Comparison of ENCODE assay signal across 8 cellular contexts in the genomic region with DNA sequence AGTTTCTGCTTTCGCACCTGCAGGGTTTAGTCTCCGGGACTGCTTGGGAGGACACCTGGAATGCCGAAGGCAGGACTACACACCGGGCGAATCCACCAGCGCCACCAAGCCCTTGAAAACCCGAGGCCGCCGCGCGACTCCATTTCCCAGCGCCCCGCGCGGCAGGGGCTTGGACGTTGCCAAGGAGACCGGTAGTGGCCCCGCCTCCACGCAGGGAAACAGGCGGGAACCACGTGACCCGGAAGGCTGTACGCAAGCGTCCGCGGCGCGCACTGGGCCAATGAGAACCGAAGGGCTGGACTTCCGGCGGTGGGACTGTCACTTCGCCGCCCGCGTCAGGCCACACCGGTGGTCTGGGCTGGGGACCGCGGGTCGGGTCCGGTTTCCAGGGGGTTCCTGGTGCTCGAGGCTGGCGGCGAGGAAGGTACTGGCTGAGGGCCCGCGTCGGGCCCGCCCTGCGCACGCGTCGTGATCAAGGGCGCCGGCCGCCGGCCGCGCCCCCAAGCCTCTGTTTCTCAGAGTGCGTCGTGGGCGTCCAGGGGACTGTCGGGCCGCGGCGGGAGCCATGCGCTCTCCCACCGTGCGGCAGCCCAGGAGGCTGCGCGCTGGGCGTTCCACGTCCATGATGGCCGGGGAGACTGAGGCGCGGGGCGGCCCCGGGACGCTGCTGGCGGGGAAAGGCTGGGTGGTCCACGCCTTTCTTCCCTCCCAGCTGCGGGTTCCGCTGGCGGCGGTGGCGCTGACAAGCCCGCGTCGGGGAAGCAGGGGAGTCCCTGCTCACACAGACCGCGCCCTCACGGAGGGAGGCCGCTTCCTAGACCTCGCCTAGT. TPM values are rescaled to one million over a fixed set of nuclear protein-coding genes. Genes with fewer than 3 reads are reported as not detected.
A peak's percentile ranks its signal among the peaks of the same experiment; 100 is the strongest.
DNase-seq lines count a peak whose midpoint lies in the region; ATAC-seq and TF ChIP-seq lines count a peak whose summit lies in the region.

A gene (plus strand): TSS at position 321 of the 830 bp plus-strand sequence. CDS start 2,106 bp downstream, outside the sequence.

- no peak for TF ChIP-seq CTCF in VCaP (conservative IDR thresholded peaks at IDR 0.05)
- no peak for TF ChIP-seq CTCF in breast epithelium (IDR thresholded peaks at IDR 0.05)
- no peak for TF ChIP-seq CTCF in smooth muscle cell (IDR thresholded peaks at IDR 0.05; ENCODE audit: borderline replicate concordance, insufficient read depth, poor library complexity, severe bottlenecking)

- in situ Hi-C loops in ACHN (cut with HindIII; ENCODE audit: low pct_ligation_motif_present, low pct_unique_long_range_greater_than_20kb, low sequenced_read_pairs), result no loop called here

- intact Hi-C loops in breast epithelium (cut with DNase I; ENCODE audit: low total_unique reads), result no loop called here

- TF ChIP-seq POLR2A in breast epithelium (IDR thresholded peaks at IDR 0.05), result no peak

- H3K4me2 ChIP-seq in smooth muscle cell, result peak within 1 kb of the TSS; percentile 93

- H2AFZ ChIP-seq in smooth muscle cell (ENCODE audit: low read depth), result peak within 1 kb of the TSS; percentile 87

- H3K4me1 ChIP-seq in breast epithelium (peaks cover 2 to 6% of the 10 kb centered on the region in 2 donors), iPS-20b (ENCODE audit: insufficient read depth, low read length) (no peaks in the 10 kb centered on the region), smooth muscle cell (ENCODE audit: low read depth) (no peaks in the 10 kb centered on the region)

- H3F3A ChIP-seq in smooth muscle cell (ENCODE audit: low read depth), result no peaks in the 10 kb centered on the region

- DNase-seq in ACHN (peak; percentile 95), NCI-H2196 treated with DMSO at 0.1 percent for 48 hours (lab: John Stamatoyannopoulos, UW; ENCODE audit: unreplicated experiment) (peak; percentile 92), breast epithelium (ENCODE audit: low spot score in 2 of 2) (peak; percentile 98 to 99), smooth muscle cell (lab: John Stamatoyannopoulos, UW; ENCODE audit: unreplicated experiment) (peak; percentile 88)

- H4K20me1 ChIP-seq in smooth muscle cell (ENCODE audit: low read depth), result peaks cover 17% of the 10 kb centered on the region

- peak within 1 kb of the TSS; percentile 51; the same call in 1 of the 2 replicates for H3K9ac ChIP-seq in iPS-20b (ENCODE audit: low read depth, low read length)
- peak within 1 kb of the TSS; percentile 88 for H3K9ac ChIP-seq in smooth muscle cell (ENCODE audit: low read depth)

- peaks cover 12% of the 10 kb centered on the region for H3K79me2 ChIP-seq in smooth muscle cell (ENCODE audit: low read depth)

- ATAC-seq in GM18870 (IDR thresholded peaks at IDR 0.05; ENCODE audit: unreplicated experiment), result peak; percentile 69
- ATAC-seq in HG03135 (IDR thresholded peaks at IDR 0.05; ENCODE audit: unreplicated experiment), result peak; percentile 84

- H3K36me3 ChIP-seq in breast epithelium (no peaks in the 10 kb centered on the region), iPS-20b (ENCODE audit: insufficient read depth, low read depth, low read length) (peaks cover 8% of the 10 kb centered on the region; the same call in 1 of the 2 replicates), smooth muscle cell (ENCODE audit: low read depth) (no peaks in the 10 kb centered on the region)

- H3K27ac ChIP-seq in VCaP, result peak within 1 kb of the TSS; percentile 78
- peak within 1 kb of the TSS; percentile 81 to 82 for H3K27ac ChIP-seq in breast epithelium
- H3K27ac ChIP-seq in iPS-20b (ENCODE audit: low read length), result no peak within 1 kb of the TSS
- H3K27ac ChIP-seq in smooth muscle cell (ENCODE audit: low read depth), result peak within 1 kb of the TSS; percentile 90

- H3K4me3 ChIP-seq in breast epithelium, result peak within 1 kb of the TSS; percentile 83 to 99 (median 99)
- peak within 1 kb of the TSS; percentile 82 for H3K4me3 ChIP-seq in iPS-20b (ENCODE audit: low read length)
- H3K4me3 ChIP-seq in smooth muscle cell, result peak within 1 kb of the TSS; percentile 87

- 1% methylated on average over 83 of the region's 92 CpGs for WGBS in smooth muscle cell (ENCODE audit: low lambda C conversion rate)

- H3K27me3 ChIP-seq in breast epithelium (no peaks in the 10 kb centered on the region), iPS-20b (ENCODE audit: insufficient read depth, low read length) (peaks cover 11% of the 10 kb centered on the region), smooth muscle cell (ENCODE audit: low read depth) (no peaks in the 10 kb centered on the region)

- no peaks in the 10 kb centered on the region for H3K9me3 ChIP-seq in breast epithelium
- H3K9me3 ChIP-seq in iPS-20b (ENCODE audit: insufficient read depth, low read depth, low read length), result no peaks in the 10 kb centered on the region
- H3K9me3 ChIP-seq in smooth muscle cell (replicated peaks; ENCODE audit: low read depth), result no peaks in the 10 kb centered on the region

RNA-seq across cellular contexts. Expression of the gene that starts here (rescaled TPM):
- total RNA-seq in breast epithelium (10 to 100 TPM in 2 of 3 donors, 1 to 10 TPM in 1; 9.0 to 30.9 (median 24.3) TPM), smooth muscle cell (4.4 and 8.8 TPM in 2 replicates)
- polyA plus RNA-seq in smooth muscle cell, result 9.0 and 10.2 TPM in 2 replicates
